ENCODE assay signal across 27 cellular contexts in genomic region chr4:69490271-69490670, GRCh38. TPM values are rescaled to one million over a fixed set of nuclear protein-coding genes. Genes with fewer than 3 reads are reported as not detected.
"Had no signal": no experiment of that assay in that cellular context is flagged by ENCODE, and none has a peak within 500 bp of the region (broad histone marks: within the 10 kb centered on the region; RNA-seq: fewer than 3 reads in every experiment).

No MANE protein-coding gene starts in this region.

- H3K27ac Mint-ChIP-seq: endodermal cell; natural killer cell; stimulated activated memory B cell treated with anti-CD40 and anti-IgM and Interleukin-4, amounts not matched to agents 10 μg/mL and 1 μg/mL and 100 μg/mL, for 72 hours; stimulated activated naive CD8-positive, alpha-beta T cell treated with anti-CD3 and anti-CD28 coated beads, Interleukin-15, Interleukin-2, amounts not matched to agents 100 ng/mL and 50 ng/mL, for 24 hours had no signal

- H3K4me3 Mint-ChIP-seq: endodermal cell; natural killer cell; neural crest cell; stimulated activated memory B cell treated with anti-CD40 and anti-IgM and Interleukin-4, amounts not matched to agents 10 μg/mL and 1 μg/mL and 100 μg/mL, for 72 hours; stimulated activated naive CD8-positive, alpha-beta T cell treated with anti-CD3 and anti-CD28 coated beads, Interleukin-15, Interleukin-2, amounts not matched to agents 100 ng/mL and 50 ng/mL, for 24 hours had no signal

- H3K9me3 ChIP-seq: right atrium auricular region, sigmoid colon, testis, tibial nerve, upper lobe of right lung, vagina had no signal

- ATAC-seq: foreskin keratinocyte; left ventricle myocardium superior; natural killer cell; stimulated activated memory B cell treated with anti-CD40 and anti-IgM and Interleukin-4, amounts not matched to agents 10 μg/mL and 1 μg/mL and 100 μg/mL, for 72 hours; upper lobe of right lung had no signal

- H3K36me3 Mint-ChIP-seq: natural killer cell; stimulated activated memory B cell treated with anti-CD40 and anti-IgM and Interleukin-4, amounts not matched to agents 10 μg/mL and 1 μg/mL and 100 μg/mL, for 72 hours had no signal

- FAIRE-seq: endothelial cell of umbilical vein, kidney had no signal

- H3K27ac ChIP-seq: coronary artery, foreskin keratinocyte, sigmoid colon, testis, tibial nerve, upper lobe of right lung, vagina had no signal

- H3K27me3 ChIP-seq: foreskin keratinocyte, right atrium auricular region, sigmoid colon, testis, tibial nerve, upper lobe of right lung, vagina had no signal

- DNase-seq: effector CD4-positive, alpha-beta T cell; endodermal cell; erythroblast; foreskin keratinocyte; kidney; left cardiac atrium; left ventricle myocardium superior; mammary epithelial cell; natural killer cell; sigmoid colon; stimulated activated CD4-positive, alpha-beta T cell treated with anti-CD3 and anti-CD28 coated beads, Interleukin-4, amount 100 ng/mL, for 24 hours; testis; upper lobe of right lung had no signal

- H3K4me1 ChIP-seq: foreskin keratinocyte, right atrium auricular region, sigmoid colon, testis, tibial nerve, upper lobe of right lung, vagina had no signal

- H3K36me3 ChIP-seq: right atrium auricular region, sigmoid colon, tibial nerve, upper lobe of right lung, vagina had no signal

- H3K27me3 Mint-ChIP-seq: stimulated activated memory B cell treated with anti-CD40 and anti-IgM and Interleukin-4, amounts not matched to agents 10 μg/mL and 1 μg/mL and 100 μg/mL, for 72 hours; stimulated activated naive CD8-positive, alpha-beta T cell treated with anti-CD3 and anti-CD28 coated beads, Interleukin-15, Interleukin-2, amounts not matched to agents 100 ng/mL and 50 ng/mL, for 24 hours had no signal

- H3K4me1 Mint-ChIP-seq: endodermal cell; natural killer cell; neural crest cell; stimulated activated memory B cell treated with anti-CD40 and anti-IgM and Interleukin-4, amounts not matched to agents 10 μg/mL and 1 μg/mL and 100 μg/mL, for 72 hours had no signal

- H3K9me3 Mint-ChIP-seq: endodermal cell; neural crest cell; stimulated activated naive CD8-positive, alpha-beta T cell treated with anti-CD3 and anti-CD28 coated beads, Interleukin-15, Interleukin-2, amounts not matched to agents 100 ng/mL and 50 ng/mL, for 24 hours had no signal

- H3K4me3 ChIP-seq: coronary artery, right atrium auricular region, sigmoid colon, testis, tibial nerve, upper lobe of right lung, vagina had no signal

RNA-seq across cellular contexts. Expression of gene UGT2B4, which starts 5.4 kb away (rescaled TPM):
- total RNA-seq: cerebellum, dermis microvascular lymphatic vessel endothelial cell, endodermal cell, endothelial cell of umbilical vein, foreskin keratinocyte, kidney, left ventricle myocardium superior, mammary epithelial cell, mesenteric fat pad, mononuclear cell, natural killer cell, osteocyte, pulmonary artery endothelial cell, testis, tibial nerve, upper lobe of right lung, vagina had no signal
- polyA plus RNA-seq: endothelial cell of umbilical vein, foreskin keratinocyte, mammary epithelial cell had no signal
